ENCODE assay signal across 8 cellular contexts in the genomic region with DNA sequence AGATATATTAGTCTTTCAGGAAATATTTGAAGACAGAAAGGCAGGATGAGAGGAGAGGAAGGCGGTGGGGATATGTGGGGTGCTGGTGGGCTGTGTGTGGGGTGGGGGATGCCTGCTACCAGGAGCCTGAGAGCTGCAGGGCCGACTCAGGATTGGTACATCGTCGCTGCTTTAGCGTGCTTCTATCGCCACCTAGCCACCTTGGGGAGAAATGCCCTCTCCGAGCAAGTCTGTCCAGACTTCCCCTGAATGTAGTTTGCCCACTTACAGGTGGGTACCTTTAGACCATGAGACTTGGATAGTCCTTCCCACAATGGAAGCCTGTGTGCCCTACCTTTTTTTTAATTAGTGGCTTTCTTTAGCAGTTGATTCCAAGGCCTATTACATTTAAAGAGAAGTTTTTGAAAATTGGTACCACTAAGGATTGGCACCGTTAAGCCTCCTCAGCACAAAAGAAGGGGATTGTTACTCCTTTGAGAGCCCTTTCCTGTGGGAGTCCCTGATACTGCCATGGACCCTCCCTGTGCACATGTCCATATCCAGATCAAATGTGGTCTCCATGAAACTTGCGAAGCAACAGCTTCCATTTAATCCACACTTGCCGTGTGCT.
DNase-seq lines count a peak whose midpoint lies in the region; ATAC-seq and TF ChIP-seq lines count a peak whose summit lies in the region.

No MANE protein-coding gene starts in this region.

- DNase-seq in AG08395 (ENCODE audit: low spot score) (peak; percentile 60), NCI-H82 (lab: John Stamatoyannopoulos, UW) (peak; percentile 84), endothelial cell (ENCODE audit: low spot score) (peak; percentile 62), mucosa of gallbladder (ENCODE audit: low spot score) (peak; percentile 35)
- peak; percentile 75 for DNase-seq in activated CD8-positive, alpha-beta memory T cell treated with anti-CD3 and anti-CD28 coated beads for 24 hours

- no peaks in the 10 kb centered on the region for H3K36me3 Mint-ChIP-seq in endothelial cell (ENCODE audit: low read depth, unreplicated experiment)
- no peaks in the 10 kb centered on the region for H3K36me3 Mint-ChIP-seq in stimulated activated memory B cell treated with anti-CD40 and anti-IgM and Interleukin-4, amounts not matched to agents 10 μg/mL and 1 μg/mL and 100 μg/mL, for 72 hours

- ATAC-seq in GM18858 (IDR thresholded peaks at IDR 0.05; ENCODE audit: unreplicated experiment) (peak; percentile 72), HG03457 (IDR thresholded peaks at IDR 0.05; ENCODE audit: unreplicated experiment) (peak; percentile 74)
- peak; percentile 67 for ATAC-seq in stimulated activated memory B cell treated with anti-CD40 and anti-IgM and Interleukin-4, amounts not matched to agents 10 μg/mL and 1 μg/mL and 100 μg/mL, for 72 hours

- H3K9me3 Mint-ChIP-seq in endothelial cell (ENCODE audit: unreplicated experiment): no peaks in the 10 kb centered on the region
- H3K9me3 Mint-ChIP-seq in stimulated activated memory B cell treated with anti-CD40 and anti-IgM and Interleukin-4, amounts not matched to agents 10 μg/mL and 1 μg/mL and 100 μg/mL, for 72 hours: no peaks in the 10 kb centered on the region

- peaks cover 2% of the 10 kb centered on the region for H3K27me3 Mint-ChIP-seq in endothelial cell (ENCODE audit: unreplicated experiment)
- H3K27me3 Mint-ChIP-seq in stimulated activated memory B cell treated with anti-CD40 and anti-IgM and Interleukin-4, amounts not matched to agents 10 μg/mL and 1 μg/mL and 100 μg/mL, for 72 hours: no peaks in the 10 kb centered on the region

- H3K27ac Mint-ChIP-seq in endothelial cell (ENCODE audit: unreplicated experiment): no peak overlapping the region
- no peak overlapping the region for H3K27ac Mint-ChIP-seq in stimulated activated memory B cell treated with anti-CD40 and anti-IgM and Interleukin-4, amounts not matched to agents 10 μg/mL and 1 μg/mL and 100 μg/mL, for 72 hours

- H3K4me3 Mint-ChIP-seq in endothelial cell (ENCODE audit: unreplicated experiment): no peak overlapping the region
- no peak overlapping the region for H3K4me3 Mint-ChIP-seq in stimulated activated memory B cell treated with anti-CD40 and anti-IgM and Interleukin-4, amounts not matched to agents 10 μg/mL and 1 μg/mL and 100 μg/mL, for 72 hours

- no peaks in the 10 kb centered on the region for H3K4me1 Mint-ChIP-seq in endothelial cell (ENCODE audit: unreplicated experiment)
- peaks cover 7% of the 10 kb centered on the region for H3K4me1 Mint-ChIP-seq in stimulated activated memory B cell treated with anti-CD40 and anti-IgM and Interleukin-4, amounts not matched to agents 10 μg/mL and 1 μg/mL and 100 μg/mL, for 72 hours

- peak; percentile 52 for TF ChIP-seq CTCF in endothelial cell (IDR thresholded peaks at IDR 0.05; ENCODE audit: unreplicated experiment)

Comparison
In these comparisons a context has a peak if more than half of its experiments do, and no peak if none do; other contexts are left out.
1. Peak in every context shown above with its lines: DNase-seq and ATAC-seq.